In genomic region chr21:21971384-21971783, GRCh38 we compare ENCODE assay signal across 18 cellular contexts.
"Had no signal": no experiment of that assay in that cellular context is flagged by ENCODE, and none has a peak within 500 bp of the region (broad histone marks: within the 10 kb centered on the region; RNA-seq: fewer than 3 reads in every experiment).

No MANE protein-coding gene starts in this region.

- H3K27ac ChIP-seq: epithelial cell of prostate, gastroesophageal sphincter, left lung, prostate gland, spleen had no signal

- H3K36me3 Mint-ChIP-seq: activated naive CD4-positive, alpha-beta T cell treated with anti-CD3 and anti-CD28 coated beads, Interleukin-2, amount 50 U/mL, for 24 hours; brain; memory B cell; type B pancreatic cell had no signal

- H3K4me1 Mint-ChIP-seq: activated naive CD4-positive, alpha-beta T cell treated with anti-CD3 and anti-CD28 coated beads, Interleukin-2, amount 50 U/mL, for 24 hours; memory B cell had no signal

- H3K4me1 ChIP-seq: gastroesophageal sphincter, left lung, prostate gland, spleen had no signal

- H3K27me3 Mint-ChIP-seq: activated naive CD4-positive, alpha-beta T cell treated with anti-CD3 and anti-CD28 coated beads, Interleukin-2, amount 50 U/mL, for 24 hours; dendritic cell treated with granulocyte-macrophage colony-stimulating factor and Interleukin-4, amounts not matched to agents 40 ng/mL and 50 ng/mL, for 4 days; effector memory CD8-positive, alpha-beta T cell; memory B cell; natural killer cell treated with Interleukin-12 subunit alpha and Interleukin-12 subunit beta and Interleukin-15 and Interleukin-18, amount 100 ng/mL, for 72 hours; type B pancreatic cell had no signal

- H3K9me3 ChIP-seq: gastroesophageal sphincter, prostate gland had no signal

- ATAC-seq: activated CD8-positive, alpha-beta T cell treated with anti-CD3 and anti-CD28 coated beads, Interleukin-2, amount 10 ng/mL, durations not matched to agents 7 days and 5 days; effector memory CD8-positive, alpha-beta T cell; gastroesophageal sphincter; left lung; natural killer cell treated with Interleukin-12 subunit alpha and Interleukin-12 subunit beta and Interleukin-15 and Interleukin-18, amount 100 ng/mL, for 72 hours; sciatic nerve had no signal

- H3K27me3 ChIP-seq: gastroesophageal sphincter, left lung, spleen had no signal

- H3K36me3 ChIP-seq: gastroesophageal sphincter, left lung, prostate gland, spleen had no signal

- H3K4me3 ChIP-seq: gastroesophageal sphincter, left lung, prostate gland, spleen had no signal

- H3K27ac Mint-ChIP-seq: activated CD8-positive, alpha-beta T cell treated with anti-CD3 and anti-CD28 coated beads, Interleukin-2, amount 10 ng/mL, durations not matched to agents 7 days and 5 days; activated naive CD4-positive, alpha-beta T cell treated with anti-CD3 and anti-CD28 coated beads, Interleukin-2, amount 50 U/mL, for 24 hours; brain; dendritic cell treated with granulocyte-macrophage colony-stimulating factor and Interleukin-4, amounts not matched to agents 40 ng/mL and 50 ng/mL, for 4 days; effector memory CD8-positive, alpha-beta T cell; memory B cell; natural killer cell treated with Interleukin-12 subunit alpha and Interleukin-12 subunit beta and Interleukin-15 and Interleukin-18, amount 100 ng/mL, for 72 hours; type B pancreatic cell had no signal

- H3K4me3 Mint-ChIP-seq: activated CD8-positive, alpha-beta T cell treated with anti-CD3 and anti-CD28 coated beads, Interleukin-2, amount 10 ng/mL, durations not matched to agents 7 days and 5 days; activated naive CD4-positive, alpha-beta T cell treated with anti-CD3 and anti-CD28 coated beads, Interleukin-2, amount 50 U/mL, for 24 hours; brain; dendritic cell treated with granulocyte-macrophage colony-stimulating factor and Interleukin-4, amounts not matched to agents 40 ng/mL and 50 ng/mL, for 4 days; effector memory CD8-positive, alpha-beta T cell; memory B cell; natural killer cell treated with Interleukin-12 subunit alpha and Interleukin-12 subunit beta and Interleukin-15 and Interleukin-18, amount 100 ng/mL, for 72 hours; type B pancreatic cell had no signal

- H3K9me3 Mint-ChIP-seq: activated naive CD4-positive, alpha-beta T cell treated with anti-CD3 and anti-CD28 coated beads, Interleukin-2, amount 50 U/mL, for 24 hours; memory B cell had no signal

- DNase-seq: activated CD4-positive, alpha-beta T cell treated with anti-CD3 and anti-CD28 coated beads for 4 hours; activated CD8-positive, alpha-beta T cell treated with anti-CD3 and anti-CD28 coated beads, Interleukin-2, amount 10 ng/mL, durations not matched to agents 7 days and 5 days; amniotic stem cell; effector memory CD8-positive, alpha-beta T cell; left lung; occipital lobe; spleen; stimulated activated naive CD4-positive, alpha-beta T cell had no signal
